Comparison of ENCODE assay signal across 18 cellular contexts in genomic region chr20:62273421-62273820, GRCh38. TPM values are rescaled to one million over a fixed set of nuclear protein-coding genes. Genes with fewer than 3 reads are reported as not detected.
DNase-seq lines count a peak whose midpoint lies in the region; ATAC-seq and TF ChIP-seq lines count a peak whose summit lies in the region.
"Had no signal": no experiment of that assay in that cellular context is flagged by ENCODE, and none has a peak within 500 bp of the region (broad histone marks: within the 10 kb centered on the region; RNA-seq: fewer than 3 reads in every experiment).

No MANE protein-coding gene starts in this region.

- no peak overlapping the region for H2AFZ ChIP-seq in osteoblast (ENCODE audit: low read length)
- H2AFZ ChIP-seq: GM23248 had no signal

- in situ Hi-C loops in GM13977 (cut with MboI; ENCODE audit: low pct_unique_long_range_greater_than_20kb, low sequenced_read_pairs, unreplicated experiment), result no loop called here

- H3K36me3 Mint-ChIP-seq in MCF 10A (ENCODE audit: insufficient read depth, unreplicated experiment), result peaks cover 65% of the 10 kb centered on the region
- peaks cover 35 to 64% of the 10 kb centered on the region in 2 donors for H3K36me3 Mint-ChIP-seq in CD4-positive, alpha-beta memory T cell

- intact Hi-C loops in MCF 10A (cut with micrococcal nuclease), result no loop called here
- intact Hi-C loops in breast epithelium (cut with DNase I; ENCODE audit: low total_unique reads), result no loop called here
- intact Hi-C loops in esophagus squamous epithelium (cut with DNase I), result no loop called here
- intact Hi-C loops in CD4-positive, alpha-beta memory T cell (cut with micrococcal nuclease), result no loop called here

- H3K27ac ChIP-seq in breast epithelium (no peak overlapping the region), angular gyrus (ENCODE audit: low read depth, low read length) (peak overlapping the region; percentile 67), osteoblast (ENCODE audit: low read depth, low read length) (no peak overlapping the region), esophagus squamous epithelium (no peak overlapping the region)
- H3K27ac ChIP-seq in CD4-positive, alpha-beta memory T cell (ENCODE audit: low read depth, low read length), result no peak overlapping the region
- H3K27ac ChIP-seq: 22Rv1, GM23248 had no signal

- no peaks in the 10 kb centered on the region for H3K4me1 Mint-ChIP-seq in MCF 10A (ENCODE audit: insufficient read depth, unreplicated experiment)
- peaks cover 0 to 6% (median 2%) of the 10 kb centered on the region in 4 donors for H3K4me1 Mint-ChIP-seq in CD4-positive, alpha-beta memory T cell

- H3K4me3 Mint-ChIP-seq in MCF 10A (ENCODE audit: unreplicated experiment), result no peak overlapping the region
- no peak overlapping the region for H3K4me3 Mint-ChIP-seq in CD4-positive, alpha-beta memory T cell
- H3K4me3 Mint-ChIP-seq: CD4-positive, alpha-beta T cell had no signal

- TF ChIP-seq POLR2A in breast epithelium (IDR thresholded peaks at IDR 0.05), result no peak
- TF ChIP-seq POLR2A in esophagus squamous epithelium (IDR thresholded peaks at IDR 0.05), result no peak

- TF ChIP-seq CTCF in MCF 10A (IDR thresholded peaks at IDR 0.05; ENCODE audit: unreplicated experiment) (no peak), breast epithelium (IDR thresholded peaks at IDR 0.05) (no peak), osteoblast (IDR thresholded peaks at IDR 0.05; ENCODE audit: extremely low read depth, low read depth, low read length) (no peak), GM13977 (IDR thresholded peaks at IDR 0.05; ENCODE audit: extremely low read depth, insufficient read depth, missing control alignments) (no peak), esophagus squamous epithelium (IDR thresholded peaks at IDR 0.05) (no peak)

- H4K20me1 ChIP-seq in osteoblast (ENCODE audit: insufficient read depth, low read length), result peaks cover 21% of the 10 kb centered on the region

- H3K36me3 ChIP-seq in breast epithelium, result peaks cover 10% of the 10 kb centered on the region
- H3K36me3 ChIP-seq in osteoblast (ENCODE audit: insufficient read depth, low read length), result peaks cover 17% of the 10 kb centered on the region
- peaks cover 7 to 91% (median 22%) of the 10 kb centered on the region in 3 donors for H3K36me3 ChIP-seq in esophagus squamous epithelium
- H3K36me3 ChIP-seq in CD4-positive, alpha-beta memory T cell (ENCODE audit: insufficient read depth, low read length), result peaks cover 26% of the 10 kb centered on the region

- DNase-seq in MCF 10A (ENCODE audit: unreplicated experiment) (no peak), breast epithelium (ENCODE audit: low spot score in 2 of 2) (no peak), osteoblast (ENCODE audit: insufficient read length, low spot score, missing footprints) (peak; percentile 30), GM13977 (ENCODE audit: low spot score) (no peak), esophagus squamous epithelium (lab: John Stamatoyannopoulos, UW) (no peak)
- DNase-seq in CD4-positive, alpha-beta memory T cell, result no peak
- DNase-seq: C1 segment of cervical spinal cord; CD4-positive, alpha-beta T cell; DMS153; DND-41; GDM1; GM23248 had no signal

- H3K9me3 ChIP-seq in breast epithelium (no peaks in the 10 kb centered on the region), osteoblast (ENCODE audit: low read depth, low read length) (no peaks in the 10 kb centered on the region), esophagus squamous epithelium (no peaks in the 10 kb centered on the region)
- H3K9me3 ChIP-seq in CD4-positive, alpha-beta memory T cell (ENCODE audit: control insufficient read depth in 1 of 2, low read length in 2 of 2), result no peaks in the 10 kb centered on the region

- no peaks in the 10 kb centered on the region for H3K9me3 Mint-ChIP-seq in MCF 10A (ENCODE audit: unreplicated experiment)
- no peaks in the 10 kb centered on the region for H3K9me3 Mint-ChIP-seq in CD4-positive, alpha-beta memory T cell
- H3K9me3 Mint-ChIP-seq: CD4-positive, alpha-beta T cell; IgD-negative memory B cell had no signal

- 91 to 92% methylated on average over 18 of the region's 18 CpGs for WGBS in esophagus squamous epithelium, 2 donors

- H3K4me3 ChIP-seq in breast epithelium (no peak overlapping the region), osteoblast (ENCODE audit: insufficient read depth, low read length) (no peak overlapping the region), esophagus squamous epithelium (no peak overlapping the region)
- H3K4me3 ChIP-seq in CD4-positive, alpha-beta memory T cell (ENCODE audit: low read length in 2 of 2), result no peak overlapping the region
- H3K4me3 ChIP-seq: GM23248 had no signal

- no peak overlapping the region for H3K4me2 ChIP-seq in osteoblast (ENCODE audit: insufficient read depth, low read length)

- H3K27ac Mint-ChIP-seq in MCF 10A (ENCODE audit: low read depth, unreplicated experiment), result no peak overlapping the region
- H3K27ac Mint-ChIP-seq in CD4-positive, alpha-beta memory T cell, result no peak overlapping the region
- H3K27ac Mint-ChIP-seq: CD4-positive, alpha-beta T cell had no signal

- POLR2A ChIA-PET in MCF 10A (lab: Yijun Ruan, JAX), result no interaction called here
- POLR2A ChIA-PET in CD4-positive, alpha-beta memory T cell (lab: Charles Lee; ENCODE audit: partially characterized antibody), result no interaction called here

- no peaks in the 10 kb centered on the region for H3K27me3 Mint-ChIP-seq in MCF 10A (ENCODE audit: insufficient read depth, unreplicated experiment)
- H3K27me3 Mint-ChIP-seq in CD4-positive, alpha-beta memory T cell, result no peaks in the 10 kb centered on the region
- H3K27me3 Mint-ChIP-seq: CD4-positive, alpha-beta T cell; IgD-negative memory B cell had no signal

- H3K4me1 ChIP-seq in breast epithelium (no peaks in the 10 kb centered on the region), osteoblast (ENCODE audit: insufficient read depth, low read length) (no peaks in the 10 kb centered on the region), esophagus squamous epithelium (no peaks in the 10 kb centered on the region)
- no peaks in the 10 kb centered on the region for H3K4me1 ChIP-seq in CD4-positive, alpha-beta memory T cell (ENCODE audit: insufficient read depth, low read length)

- peaks cover 2% of the 10 kb centered on the region for H3K79me2 ChIP-seq in osteoblast (ENCODE audit: insufficient read depth, low read length)

- H3K27me3 ChIP-seq in breast epithelium (no peaks in the 10 kb centered on the region), osteoblast (ENCODE audit: insufficient read depth, low read length) (no peaks in the 10 kb centered on the region), esophagus squamous epithelium (no peaks in the 10 kb centered on the region)
- H3K27me3 ChIP-seq in CD4-positive, alpha-beta memory T cell (ENCODE audit: insufficient read depth, low read length), result no peaks in the 10 kb centered on the region

- ATAC-seq in GM21381 (IDR thresholded peaks at IDR 0.05; ENCODE audit: unreplicated experiment), result no peak

- CTCF ChIA-PET in MCF 10A (lab: Yijun Ruan, JAX), result no interaction called here
- CTCF ChIA-PET in CD4-positive, alpha-beta memory T cell (lab: Charles Lee; ENCODE audit: partially characterized antibody), result no interaction called here

- TSS peak; percentile 33 for BruUV-seq in MCF 10A (replicated peaks; lab: Mats Ljungman, UMichigan)

RNA-seq across cellular contexts. Expression of gene ADRM1, which starts 29.4 kb away (rescaled TPM):
- 98.0 and 127 TPM in 2 replicates for total RNA-seq in MCF 10A (2022)
- total RNA-seq in breast epithelium, result 100 to 1,000 TPM in 2 of 3 donors, 10 to 100 TPM in 1; 80.2 to 131 (median 105) TPM
- 93.1 and 103 TPM in 2 replicates for total RNA-seq in osteoblast
- total RNA-seq in esophagus squamous epithelium, result 100 to 1,000 TPM; 126 to 173 (median 133) TPM
- total RNA-seq in CD4-positive, alpha-beta memory T cell, result 10 to 100 TPM; 59.4 to 62.2 TPM
- polyA plus RNA-seq in CD4-positive, alpha-beta memory T cell, result 100 to 1,000 TPM in 1 of 2 donors, 10 to 100 TPM in 1; 95.8 to 102 TPM

RNA-seq across cellular contexts. Expression of gene OSBPL2, which starts 35.1 kb away (rescaled TPM):
- total RNA-seq in MCF 10A (2022), result 38.8 and 51.9 TPM in 2 replicates
- total RNA-seq in breast epithelium, result 10 to 100 TPM; 25.0 to 46.1 (median 38.0) TPM
- total RNA-seq in osteoblast, result 35.8 and 39.8 TPM in 2 replicates
- 10 to 100 TPM; 48.4 to 65.1 (median 55.8) TPM for total RNA-seq in esophagus squamous epithelium
- total RNA-seq in CD4-positive, alpha-beta memory T cell, result 10 to 100 TPM; 76.2 to 84.4 TPM
- 10 to 100 TPM; 14.8 to 22.0 TPM for polyA plus RNA-seq in CD4-positive, alpha-beta memory T cell

RNA-seq across cellular contexts. Expression of gene HRH3, which starts 53.3 kb away (rescaled TPM):
- not detected in 2 replicates for total RNA-seq in MCF 10A (2022)
- not detected for total RNA-seq in breast epithelium
- total RNA-seq in osteoblast, result not detected in 2 replicates
- not detected for total RNA-seq in esophagus squamous epithelium
- total RNA-seq in CD4-positive, alpha-beta memory T cell, result not detected
- not detected for polyA plus RNA-seq in CD4-positive, alpha-beta memory T cell
- total RNA-seq: A673; CD4-positive, alpha-beta T cell; GM23248; HT1080 had no signal
- polyA plus RNA-seq: GM23248, IgD-negative memory B cell had no signal
